Comparison of ENCODE assay signal across 1 cellular context in the genomic region with DNA sequence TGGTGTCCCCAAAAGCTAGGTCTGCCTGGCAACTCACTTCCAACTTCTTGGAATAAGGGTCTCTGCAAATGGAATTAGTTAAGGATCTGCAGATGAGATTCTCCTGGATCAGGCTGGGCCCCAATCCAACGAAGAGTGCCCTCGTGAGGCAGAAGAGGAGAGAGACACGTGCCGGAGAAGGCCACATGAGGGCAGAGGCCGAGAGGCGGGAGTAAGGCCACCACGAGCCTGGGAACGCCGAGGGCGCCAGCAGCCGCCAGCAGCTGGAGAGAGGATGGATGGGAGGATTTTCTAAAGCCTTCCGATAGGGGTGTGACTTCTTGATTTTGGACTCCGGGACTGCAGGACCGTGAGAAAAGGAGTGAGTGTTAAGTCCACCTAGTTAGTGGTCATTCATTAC.
A peak's percentile ranks its signal among the peaks of the same experiment; 100 is the strongest.
TF ChIP-seq lines count a peak whose summit lies in the region.

No MANE protein-coding gene starts in this region.

TF ChIP-seq in K562, 482 proteins besides CTCF, POLR2A, EP300 and RAD21 (continued from another document):
- TF ChIP-seq, protein P1, sequence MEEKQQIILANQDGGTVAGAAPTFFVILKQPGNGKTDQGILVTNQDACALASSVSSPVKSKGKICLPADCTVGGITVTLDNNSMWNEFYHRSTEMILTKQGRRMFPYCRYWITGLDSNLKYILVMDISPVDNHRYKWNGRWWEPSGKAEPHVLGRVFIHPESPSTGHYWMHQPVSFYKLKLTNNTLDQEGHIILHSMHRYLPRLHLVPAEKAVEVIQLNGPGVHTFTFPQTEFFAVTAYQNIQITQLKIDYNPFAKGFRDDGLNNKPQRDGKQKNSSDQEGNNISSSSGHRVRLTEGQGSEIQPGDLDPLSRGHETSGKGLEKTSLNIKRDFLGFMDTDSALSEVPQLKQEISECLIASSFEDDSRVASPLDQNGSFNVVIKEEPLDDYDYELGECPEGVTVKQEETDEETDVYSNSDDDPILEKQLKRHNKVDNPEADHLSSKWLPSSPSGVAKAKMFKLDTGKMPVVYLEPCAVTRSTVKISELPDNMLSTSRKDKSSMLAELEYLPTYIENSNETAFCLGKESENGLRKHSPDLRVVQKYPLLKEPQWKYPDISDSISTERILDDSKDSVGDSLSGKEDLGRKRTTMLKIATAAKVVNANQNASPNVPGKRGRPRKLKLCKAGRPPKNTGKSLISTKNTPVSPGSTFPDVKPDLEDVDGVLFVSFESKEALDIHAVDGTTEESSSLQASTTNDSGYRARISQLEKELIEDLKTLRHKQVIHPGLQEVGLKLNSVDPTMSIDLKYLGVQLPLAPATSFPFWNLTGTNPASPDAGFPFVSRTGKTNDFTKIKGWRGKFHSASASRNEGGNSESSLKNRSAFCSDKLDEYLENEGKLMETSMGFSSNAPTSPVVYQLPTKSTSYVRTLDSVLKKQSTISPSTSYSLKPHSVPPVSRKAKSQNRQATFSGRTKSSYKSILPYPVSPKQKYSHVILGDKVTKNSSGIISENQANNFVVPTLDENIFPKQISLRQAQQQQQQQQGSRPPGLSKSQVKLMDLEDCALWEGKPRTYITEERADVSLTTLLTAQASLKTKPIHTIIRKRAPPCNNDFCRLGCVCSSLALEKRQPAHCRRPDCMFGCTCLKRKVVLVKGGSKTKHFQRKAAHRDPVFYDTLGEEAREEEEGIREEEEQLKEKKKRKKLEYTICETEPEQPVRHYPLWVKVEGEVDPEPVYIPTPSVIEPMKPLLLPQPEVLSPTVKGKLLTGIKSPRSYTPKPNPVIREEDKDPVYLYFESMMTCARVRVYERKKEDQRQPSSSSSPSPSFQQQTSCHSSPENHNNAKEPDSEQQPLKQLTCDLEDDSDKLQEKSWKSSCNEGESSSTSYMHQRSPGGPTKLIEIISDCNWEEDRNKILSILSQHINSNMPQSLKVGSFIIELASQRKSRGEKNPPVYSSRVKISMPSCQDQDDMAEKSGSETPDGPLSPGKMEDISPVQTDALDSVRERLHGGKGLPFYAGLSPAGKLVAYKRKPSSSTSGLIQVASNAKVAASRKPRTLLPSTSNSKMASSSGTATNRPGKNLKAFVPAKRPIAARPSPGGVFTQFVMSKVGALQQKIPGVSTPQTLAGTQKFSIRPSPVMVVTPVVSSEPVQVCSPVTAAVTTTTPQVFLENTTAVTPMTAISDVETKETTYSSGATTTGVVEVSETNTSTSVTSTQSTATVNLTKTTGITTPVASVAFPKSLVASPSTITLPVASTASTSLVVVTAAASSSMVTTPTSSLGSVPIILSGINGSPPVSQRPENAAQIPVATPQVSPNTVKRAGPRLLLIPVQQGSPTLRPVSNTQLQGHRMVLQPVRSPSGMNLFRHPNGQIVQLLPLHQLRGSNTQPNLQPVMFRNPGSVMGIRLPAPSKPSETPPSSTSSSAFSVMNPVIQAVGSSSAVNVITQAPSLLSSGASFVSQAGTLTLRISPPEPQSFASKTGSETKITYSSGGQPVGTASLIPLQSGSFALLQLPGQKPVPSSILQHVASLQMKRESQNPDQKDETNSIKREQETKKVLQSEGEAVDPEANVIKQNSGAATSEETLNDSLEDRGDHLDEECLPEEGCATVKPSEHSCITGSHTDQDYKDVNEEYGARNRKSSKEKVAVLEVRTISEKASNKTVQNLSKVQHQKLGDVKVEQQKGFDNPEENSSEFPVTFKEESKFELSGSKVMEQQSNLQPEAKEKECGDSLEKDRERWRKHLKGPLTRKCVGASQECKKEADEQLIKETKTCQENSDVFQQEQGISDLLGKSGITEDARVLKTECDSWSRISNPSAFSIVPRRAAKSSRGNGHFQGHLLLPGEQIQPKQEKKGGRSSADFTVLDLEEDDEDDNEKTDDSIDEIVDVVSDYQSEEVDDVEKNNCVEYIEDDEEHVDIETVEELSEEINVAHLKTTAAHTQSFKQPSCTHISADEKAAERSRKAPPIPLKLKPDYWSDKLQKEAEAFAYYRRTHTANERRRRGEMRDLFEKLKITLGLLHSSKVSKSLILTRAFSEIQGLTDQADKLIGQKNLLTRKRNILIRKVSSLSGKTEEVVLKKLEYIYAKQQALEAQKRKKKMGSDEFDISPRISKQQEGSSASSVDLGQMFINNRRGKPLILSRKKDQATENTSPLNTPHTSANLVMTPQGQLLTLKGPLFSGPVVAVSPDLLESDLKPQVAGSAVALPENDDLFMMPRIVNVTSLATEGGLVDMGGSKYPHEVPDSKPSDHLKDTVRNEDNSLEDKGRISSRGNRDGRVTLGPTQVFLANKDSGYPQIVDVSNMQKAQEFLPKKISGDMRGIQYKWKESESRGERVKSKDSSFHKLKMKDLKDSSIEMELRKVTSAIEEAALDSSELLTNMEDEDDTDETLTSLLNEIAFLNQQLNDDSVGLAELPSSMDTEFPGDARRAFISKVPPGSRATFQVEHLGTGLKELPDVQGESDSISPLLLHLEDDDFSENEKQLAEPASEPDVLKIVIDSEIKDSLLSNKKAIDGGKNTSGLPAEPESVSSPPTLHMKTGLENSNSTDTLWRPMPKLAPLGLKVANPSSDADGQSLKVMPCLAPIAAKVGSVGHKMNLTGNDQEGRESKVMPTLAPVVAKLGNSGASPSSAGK (IDR thresholded peaks at IDR 0.05) = peak; percentile 59; the same call in 1 of the 2 replicates
- TF ChIP-seq PHB2 (IDR thresholded peaks at IDR 0.05; ENCODE audit: low read depth) (no peak), YY1 (IDR thresholded peaks at IDR 0.05; ENCODE audit: borderline replicate concordance in 1 of 3, control insufficient read depth in 1 of 3, extremely low read depth in 1 of 3, insufficient read depth in 3 of 3, insufficient read length in 1 of 3, insufficient replicate concordance in 2 of 3, low read depth in 1 of 3, low read length in 2 of 3) (no peak), ZNF445 (CRISPR knock-in tag; IDR thresholded peaks at IDR 0.05; ENCODE audit: low read depth) (no peak), L3MBTL2 (IDR thresholded peaks at IDR 0.05) (peak; percentile 79), BHLHE40 (IDR thresholded peaks at IDR 0.05; ENCODE audit: low read length) (peak; percentile 13; the same call in 1 of the 2 replicates), MED1 (CRISPR knock-in tag; IDR thresholded peaks at IDR 0.05; ENCODE audit: borderline replicate concordance) (no peak), NEUROD1 (IDR thresholded peaks at IDR 0.05; ENCODE audit: borderline replicate concordance, low read depth, low read length, partially characterized antibody) (no peak), NFIC (IDR thresholded peaks at IDR 0.05) (no peak), SRF (CRISPR knock-in tag; IDR thresholded peaks at IDR 0.05) (no peak), SMAD3 (CRISPR knock-in tag; conservative IDR thresholded peaks at IDR 0.05) (no peak), C11orf30 (IDR thresholded peaks at IDR 0.05; ENCODE audit: low read depth) (no peak), MEF2A (IDR thresholded peaks at IDR 0.05; ENCODE audit: control insufficient read depth, low read depth, low read length) (no peak), FOXK2 (conservative IDR thresholded peaks at IDR 0.05 in 1 of 2, IDR thresholded peaks at IDR 0.05 in 1 of 2; ENCODE audit: low read depth in 2 of 2) (no peak), HNRNPL (IDR thresholded peaks at IDR 0.05; ENCODE audit: low read depth, low read length) (no peak), MTF1 (CRISPR knock-in tag; IDR thresholded peaks at IDR 0.05; ENCODE audit: borderline replicate concordance) (no peak), ZNF668 (CRISPR knock-in tag; IDR thresholded peaks at IDR 0.05) (no peak)
- TF ChIP-seq, protein P2, sequence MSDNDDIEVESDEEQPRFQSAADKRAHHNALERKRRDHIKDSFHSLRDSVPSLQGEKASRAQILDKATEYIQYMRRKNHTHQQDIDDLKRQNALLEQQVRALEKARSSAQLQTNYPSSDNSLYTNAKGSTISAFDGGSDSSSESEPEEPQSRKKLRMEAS (CRISPR knock-in tag; IDR thresholded peaks at IDR 0.05) = 0 out of 2 replicates have a peak, but pooled peaks have one; percentile 42
- TF ChIP-seq, protein P3, sequence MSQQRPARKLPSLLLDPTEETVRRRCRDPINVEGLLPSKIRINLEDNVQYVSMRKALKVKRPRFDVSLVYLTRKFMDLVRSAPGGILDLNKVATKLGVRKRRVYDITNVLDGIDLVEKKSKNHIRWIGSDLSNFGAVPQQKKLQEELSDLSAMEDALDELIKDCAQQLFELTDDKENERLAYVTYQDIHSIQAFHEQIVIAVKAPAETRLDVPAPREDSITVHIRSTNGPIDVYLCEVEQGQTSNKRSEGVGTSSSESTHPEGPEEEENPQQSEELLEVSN (IDR thresholded peaks at IDR 0.05; ENCODE audit: borderline replicate concordance in 1 of 2, extremely low read depth in 1 of 2, insufficient read depth in 1 of 2, insufficient read length in 1 of 2, low read depth in 1 of 2, low read length in 1 of 2, poor library complexity in 1 of 2, severe bottlenecking in 1 of 2) = peak; percentile 50 to 91
- TF ChIP-seq, protein P4, sequence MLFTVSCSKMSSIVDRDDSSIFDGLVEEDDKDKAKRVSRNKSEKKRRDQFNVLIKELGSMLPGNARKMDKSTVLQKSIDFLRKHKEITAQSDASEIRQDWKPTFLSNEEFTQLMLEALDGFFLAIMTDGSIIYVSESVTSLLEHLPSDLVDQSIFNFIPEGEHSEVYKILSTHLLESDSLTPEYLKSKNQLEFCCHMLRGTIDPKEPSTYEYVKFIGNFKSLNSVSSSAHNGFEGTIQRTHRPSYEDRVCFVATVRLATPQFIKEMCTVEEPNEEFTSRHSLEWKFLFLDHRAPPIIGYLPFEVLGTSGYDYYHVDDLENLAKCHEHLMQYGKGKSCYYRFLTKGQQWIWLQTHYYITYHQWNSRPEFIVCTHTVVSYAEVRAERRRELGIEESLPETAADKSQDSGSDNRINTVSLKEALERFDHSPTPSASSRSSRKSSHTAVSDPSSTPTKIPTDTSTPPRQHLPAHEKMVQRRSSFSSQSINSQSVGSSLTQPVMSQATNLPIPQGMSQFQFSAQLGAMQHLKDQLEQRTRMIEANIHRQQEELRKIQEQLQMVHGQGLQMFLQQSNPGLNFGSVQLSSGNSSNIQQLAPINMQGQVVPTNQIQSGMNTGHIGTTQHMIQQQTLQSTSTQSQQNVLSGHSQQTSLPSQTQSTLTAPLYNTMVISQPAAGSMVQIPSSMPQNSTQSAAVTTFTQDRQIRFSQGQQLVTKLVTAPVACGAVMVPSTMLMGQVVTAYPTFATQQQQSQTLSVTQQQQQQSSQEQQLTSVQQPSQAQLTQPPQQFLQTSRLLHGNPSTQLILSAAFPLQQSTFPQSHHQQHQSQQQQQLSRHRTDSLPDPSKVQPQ (CRISPR knock-in tag; IDR thresholded peaks at IDR 0.05; ENCODE audit: borderline replicate concordance) = no peak
- TF ChIP-seq, protein P5, sequence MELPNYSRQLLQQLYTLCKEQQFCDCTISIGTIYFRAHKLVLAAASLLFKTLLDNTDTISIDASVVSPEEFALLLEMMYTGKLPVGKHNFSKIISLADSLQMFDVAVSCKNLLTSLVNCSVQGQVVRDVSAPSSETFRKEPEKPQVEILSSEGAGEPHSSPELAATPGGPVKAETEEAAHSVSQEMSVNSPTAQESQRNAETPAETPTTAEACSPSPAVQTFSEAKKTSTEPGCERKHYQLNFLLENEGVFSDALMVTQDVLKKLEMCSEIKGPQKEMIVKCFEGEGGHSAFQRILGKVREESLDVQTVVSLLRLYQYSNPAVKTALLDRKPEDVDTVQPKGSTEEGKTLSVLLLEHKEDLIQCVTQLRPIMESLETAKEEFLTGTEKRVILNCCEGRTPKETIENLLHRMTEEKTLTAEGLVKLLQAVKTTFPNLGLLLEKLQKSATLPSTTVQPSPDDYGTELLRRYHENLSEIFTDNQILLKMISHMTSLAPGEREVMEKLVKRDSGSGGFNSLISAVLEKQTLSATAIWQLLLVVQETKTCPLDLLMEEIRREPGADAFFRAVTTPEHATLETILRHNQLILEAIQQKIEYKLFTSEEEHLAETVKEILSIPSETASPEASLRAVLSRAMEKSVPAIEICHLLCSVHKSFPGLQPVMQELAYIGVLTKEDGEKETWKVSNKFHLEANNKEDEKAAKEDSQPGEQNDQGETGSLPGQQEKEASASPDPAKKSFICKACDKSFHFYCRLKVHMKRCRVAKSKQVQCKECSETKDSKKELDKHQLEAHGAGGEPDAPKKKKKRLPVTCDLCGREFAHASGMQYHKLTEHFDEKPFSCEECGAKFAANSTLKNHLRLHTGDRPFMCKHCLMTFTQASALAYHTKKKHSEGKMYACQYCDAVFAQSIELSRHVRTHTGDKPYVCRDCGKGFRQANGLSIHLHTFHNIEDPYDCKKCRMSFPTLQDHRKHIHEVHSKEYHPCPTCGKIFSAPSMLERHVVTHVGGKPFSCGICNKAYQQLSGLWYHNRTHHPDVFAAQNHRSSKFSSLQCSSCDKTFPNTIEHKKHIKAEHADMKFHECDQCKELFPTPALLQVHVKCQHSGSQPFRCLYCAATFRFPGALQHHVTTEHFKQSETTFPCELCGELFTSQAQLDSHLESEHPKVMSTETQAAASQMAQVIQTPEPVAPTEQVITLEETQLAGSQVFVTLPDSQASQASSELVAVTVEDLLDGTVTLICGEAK (IDR thresholded peaks at IDR 0.05) = no peak
- TF ChIP-seq, protein P5 (CRISPR knock-in tag; IDR thresholded peaks at IDR 0.05) = no peak
